25 cellular contexts compared by ENCODE assay signal in genomic region chrX:22247169-22247568, GRCh38. TPM values are rescaled to one million over a fixed set of nuclear protein-coding genes. Genes with fewer than 3 reads are reported as not detected.
DNase-seq lines count a peak whose midpoint lies in the region; FAIRE-seq and TF ChIP-seq lines count a peak whose summit lies in the region.
"Had no signal": no experiment of that assay in that cellular context is flagged by ENCODE, and none has a peak within 500 bp of the region (broad histone marks: within the 10 kb centered on the region; RNA-seq: fewer than 3 reads in every experiment).

No MANE protein-coding gene starts in this region.

- no peak for TF ChIP-seq CTCF in PC-9 (conservative IDR thresholded peaks at IDR 0.05)

- H3K79me2 ChIP-seq in PC-9 (ENCODE audit: low read depth), result no peaks in the 10 kb centered on the region

- no TSS peak for BruUV-seq in PC-9 (replicated peaks; lab: Mats Ljungman, UMichigan)

- H3K36me3 ChIP-seq in PC-9 (ENCODE audit: low read depth), result no peaks in the 10 kb centered on the region
- H3K36me3 ChIP-seq: BLaER1, pancreas, uterus had no signal

- no peaks in the 10 kb centered on the region for H3K9me3 ChIP-seq in PC-9 (ENCODE audit: insufficient read depth, low read depth)
- H3K9me3 ChIP-seq: BLaER1, pancreas, uterus had no signal

- H3K9me2 ChIP-seq in PC-9 (ENCODE audit: insufficient read depth), result no peaks in the 10 kb centered on the region

- peak; percentile 10 for FAIRE-seq in colon (lab: Jason Lieb, UNC)
- FAIRE-seq: pancreas had no signal

- H3K4me3 ChIP-seq in PC-9, result no peak overlapping the region
- H3K4me3 ChIP-seq: BLaER1, pancreas, uterus had no signal

- H4K20me1 ChIP-seq in PC-9 (ENCODE audit: insufficient read depth), result no peaks in the 10 kb centered on the region
- H4K20me1 ChIP-seq: BLaER1 had no signal

- CTCF ChIA-PET in PC-9 (lab: Charles Lee), result no interaction called here

- H3K27ac ChIP-seq in PC-9, result peak overlapping the region; percentile 56
- H3K27ac ChIP-seq: BLaER1, pancreas, uterus, VCaP had no signal

- H3K4me2 ChIP-seq in PC-9, result peak overlapping the region; percentile 34; the same call in 1 of the 2 replicates
- H3K4me2 ChIP-seq: BLaER1 had no signal

- no peaks in the 10 kb centered on the region for H3K27me3 ChIP-seq in PC-9 (ENCODE audit: insufficient read depth, low read depth)
- H3K27me3 ChIP-seq: BLaER1, uterus had no signal

- H3K4me1 ChIP-seq in PC-9 (replicated peaks; ENCODE audit: insufficient read depth), result peaks cover 16% of the 10 kb centered on the region
- H3K4me1 ChIP-seq: BLaER1, pancreas, uterus had no signal

- POLR2A ChIA-PET in PC-9 (lab: Charles Lee; ENCODE audit: unreplicated experiment), result interaction anchor here (0.6 kb wide), 1 partner anchor 112 kb away, joined by 5 read pairs; no protein-coding TSS in a partner anchor

- 0 out of 2 replicates have a peak, but pooled peaks cover 5% of the 10 kb centered on the region for H3F3A ChIP-seq in PC-9 (ENCODE audit: insufficient read depth, low read depth)

- intact Hi-C loops in PC-9 (cut with micrococcal nuclease; ENCODE audit: unreplicated experiment), result no loop called here

- no peak overlapping the region for H2AFZ ChIP-seq in PC-9

- DNase-seq in Daoy (ENCODE audit: low read depth), result peak; percentile 5
- peak in 1 of 2 experiments; percentile 53 for DNase-seq in PC-9
- peak; percentile 15 for DNase-seq in non-pigmented ciliary epithelial cell (ENCODE audit: low read depth)
- DNase-seq in NCI-H146 treated with DMSO at 0.1 percent for 48 hours (lab: John Stamatoyannopoulos, UW; ENCODE audit: unreplicated experiment), result no peak
- no peak for DNase-seq in COR-L47 (lab: John Stamatoyannopoulos, UW)
- DNase-seq in SKM-1 (lab: John Stamatoyannopoulos, UW; ENCODE audit: unreplicated experiment), result no peak
- DNase-seq in epidermal melanocyte (ENCODE audit: insufficient read length, low spot score), result no peak
- DNase-seq: activated CD4-positive, alpha-beta T cell treated with anti-CD3 and anti-CD28 coated beads, Interleukin-2, amount 50 U/mL, for 48 hours; activated naive CD4-positive, alpha-beta T cell treated with anti-CD3 and anti-CD28 coated beads for 36 hours; activated T-cell treated with anti-CD3 and anti-CD28 coated beads, Interleukin-2, amount 50 U/mL, for 1 hour; erythroblast; MM.1S; NCI-H187; pancreas; stimulated activated CD4-positive, alpha-beta T cell treated with anti-CD3 and anti-CD28 coated beads, Interleukin-4, amount 100 ng/mL, for 1 hour; uterus had no signal

RNA-seq across cellular contexts. Expression of gene CBLL2, which starts 25.5 kb away (rescaled TPM):
- total RNA-seq in Daoy (2014; rRNA removed; shearing (Covaris generic)), result not detected in 2 replicates
- total RNA-seq in PC-9 (2021), result not detected in 2 replicates
- total RNA-seq: activated naive CD4-positive, alpha-beta T cell treated with anti-CD3 and anti-CD28 coated beads for 36 hours; lower leg skin; myocyte; pancreas; Right ventricle myocardium inferior; skeletal muscle tissue; subcutaneous adipose tissue; T-helper 1 cell treated with Interleukin-12 subunit alpha and Interleukin-12 subunit beta and Interleukin-4 antibody, amounts not matched to agents 30 ng/mL and 1 ng/mL, for 36 hours had no signal

Comparison
In these comparisons a context has a peak if more than half of its experiments do, and no peak if none do; other contexts are left out.
1. DNase-seq: peak in Daoy (single experiment) and non-pigmented ciliary epithelial cell (single experiment); none in NCI-H146 treated with DMSO at 0.1 percent for 48 hours (single experiment), COR-L47 (single experiment), SKM-1 (single experiment) and epidermal melanocyte (single experiment).